Comparison of ENCODE assay signal across 27 cellular contexts in genomic region chr3:42702982-42703694, GRCh38. TPM values are rescaled to one million over a fixed set of nuclear protein-coding genes. Genes with fewer than 3 reads are reported as not detected.
A peak's percentile ranks its signal among the peaks of the same experiment; 100 is the strongest.
DNase-seq lines count a peak whose midpoint lies in the region; ATAC-seq and TF ChIP-seq lines count a peak whose summit lies in the region.
"Had no signal": no experiment of that assay in that cellular context is flagged by ENCODE, and none has a peak within 500 bp of the region (broad histone marks: within the 10 kb centered on the region; RNA-seq: fewer than 3 reads in every experiment).

No MANE protein-coding gene starts in this region.

- H3K4me1 ChIP-seq in cardiac muscle cell (ENCODE audit: low read depth) = peaks cover 14% of the 10 kb centered on the region
- H3K4me1 ChIP-seq: colonic mucosa, HAP-1, left lung had no signal

- peaks cover 19% of the 10 kb centered on the region for H3K27me3 Mint-ChIP-seq in type B pancreatic cell

- H3K36me3 Mint-ChIP-seq in type B pancreatic cell = no peaks in the 10 kb centered on the region
- H3K36me3 Mint-ChIP-seq: CD4-positive, alpha-beta memory T cell; immature natural killer cell; naive thymus-derived CD8-positive, alpha-beta T cell; stimulated activated effector memory CD8-positive, alpha-beta T cell treated with anti-CD3 and anti-CD28 coated beads, Interleukin-12 subunit alpha, Interleukin-12 subunit beta, amount 100 ng/mL, for 72 hours had no signal

- H3K9me3 Mint-ChIP-seq in type B pancreatic cell = no peaks in the 10 kb centered on the region
- H3K9me3 Mint-ChIP-seq: CD4-positive, alpha-beta memory T cell; immature natural killer cell; naive thymus-derived CD8-positive, alpha-beta T cell; stimulated activated effector memory CD8-positive, alpha-beta T cell treated with anti-CD3 and anti-CD28 coated beads, Interleukin-12 subunit alpha, Interleukin-12 subunit beta, amount 100 ng/mL, for 72 hours; T-helper 2 cell treated with Interferon-gamma antibody and Interleukin-4, amounts not matched to agents 5 μg/mL and 100 μg/mL, for 36 hours had no signal

- no peaks in the 10 kb centered on the region for H3K27me3 ChIP-seq in cardiac muscle cell
- H3K27me3 ChIP-seq: colonic mucosa, ovary, testis had no signal

- no peaks in the 10 kb centered on the region for H3K9me3 ChIP-seq in cardiac muscle cell (ENCODE audit: low read depth)
- H3K9me3 ChIP-seq: colonic mucosa, HAP-1, left lung, ovary, testis had no signal

- H3K4me1 Mint-ChIP-seq in type B pancreatic cell (ENCODE audit: unreplicated experiment) = no peaks in the 10 kb centered on the region

- no peaks in the 10 kb centered on the region for H3K36me3 ChIP-seq in cardiac muscle cell
- H3K36me3 ChIP-seq: colonic mucosa, HAP-1, left lung, ovary had no signal

- intact Hi-C loops in left ventricle myocardium superior (cut with micrococcal nuclease) = no loop called here

- no peak overlapping the region for H3K27ac Mint-ChIP-seq in type B pancreatic cell
- H3K27ac Mint-ChIP-seq: CD4-positive, alpha-beta memory T cell; immature natural killer cell; stimulated activated effector memory CD8-positive, alpha-beta T cell treated with anti-CD3 and anti-CD28 coated beads, Interleukin-12 subunit alpha, Interleukin-12 subunit beta, amount 100 ng/mL, for 72 hours; T-helper 2 cell treated with Interferon-gamma antibody and Interleukin-4, amounts not matched to agents 5 μg/mL and 100 μg/mL, for 36 hours had no signal

- H3K4me3 ChIP-seq in cardiac muscle cell = no peak overlapping the region
- H3K4me3 ChIP-seq in coronary artery = no peak overlapping the region
- H3K4me3 ChIP-seq: colonic mucosa, HAP-1, left lung, ovary, testis had no signal

- H3K27ac ChIP-seq in cardiac muscle cell (peak overlapping the region; percentile 25), coronary artery (no peak overlapping the region)
- H3K27ac ChIP-seq: colonic mucosa, left lung, ovary, testis had no signal

- H3K4me3 Mint-ChIP-seq in type B pancreatic cell = no peak overlapping the region
- H3K4me3 Mint-ChIP-seq: CD4-positive, alpha-beta memory T cell; immature natural killer cell; naive thymus-derived CD8-positive, alpha-beta T cell; stimulated activated effector memory CD8-positive, alpha-beta T cell treated with anti-CD3 and anti-CD28 coated beads, Interleukin-12 subunit alpha, Interleukin-12 subunit beta, amount 100 ng/mL, for 72 hours; T-helper 2 cell treated with Interferon-gamma antibody and Interleukin-4, amounts not matched to agents 5 μg/mL and 100 μg/mL, for 36 hours had no signal

- ATAC-seq in left ventricle myocardium superior (no peak), omental fat pad (ENCODE audit: low FRiP score) (no peak), GM18873 (IDR thresholded peaks at IDR 0.05; ENCODE audit: low FRiP score, unreplicated experiment) (no peak), HG03457 (IDR thresholded peaks at IDR 0.05; ENCODE audit: unreplicated experiment) (no peak)
- ATAC-seq: left lung; naive thymus-derived CD8-positive, alpha-beta T cell; stimulated activated effector memory CD8-positive, alpha-beta T cell treated with anti-CD3 and anti-CD28 coated beads, Interleukin-12 subunit alpha, Interleukin-12 subunit beta, amount 100 ng/mL, for 72 hours had no signal

- DNase-seq in cardiac muscle cell (ENCODE audit: low read depth in 1 of 2, low spot score in 1 of 2) = no peak
- DNase-seq in left ventricle myocardium superior = no peak
- DNase-seq in coronary artery (ENCODE audit: low spot score) = peak; percentile 62
- peak; percentile 2 for DNase-seq in omental fat pad (ENCODE audit: low spot score)
- peak; percentile 57 for DNase-seq in type B pancreatic cell (ENCODE audit: extremely low spot score, unreplicated experiment)
- DNase-seq in EL = no peak
- DNase-seq: activated CD4-positive, alpha-beta T cell treated with anti-CD3 and anti-CD28 coated beads for 48 hours; activated naive CD4-positive, alpha-beta T cell treated with Interleukin-2 at 50 U/mL for 16 hours; amniotic stem cell; CD4-positive, alpha-beta memory T cell; colonic mucosa; immature natural killer cell; NCI-H1092 treated with DMSO at 0.1 percent for 48 hours; NCI-H524; stimulated activated CD4-positive, alpha-beta T cell treated with anti-CD3 and anti-CD28 coated beads, Interleukin-4, amount 100 ng/mL, for 1 hour; testis had no signal

- TF ChIP-seq CTCF in cardiac muscle cell (IDR thresholded peaks at IDR 0.05; ENCODE audit: low read depth, low read length) = no peak
- no peak for TF ChIP-seq CTCF in coronary artery (IDR thresholded peaks at IDR 0.05)
- no peak for TF ChIP-seq CTCF in omental fat pad (IDR thresholded peaks at IDR 0.05)
- no peak for TF ChIP-seq CTCF in type B pancreatic cell (conservative IDR thresholded peaks at IDR 0.05)

RNA-seq across cellular contexts. Expression of gene HHATL, which starts 0.5 kb away (rescaled TPM):
- 4.6 and 7.8 TPM in 2 replicates for total RNA-seq in cardiac muscle cell
- 8.1 and 17.4 TPM in 2 replicates for polyA plus RNA-seq in cardiac muscle cell
- total RNA-seq in left ventricle myocardium superior = 463 TPM
- not detected for total RNA-seq in omental fat pad
- not detected in 2 replicates for total RNA-seq in type B pancreatic cell (ENCODE audit: low replicate concordance)
- total RNA-seq: A673; activated CD8-positive, alpha-beta memory T cell treated with anti-CD3 and anti-CD28 coated beads for 36 hours; CD4-positive, alpha-beta memory T cell; fibroblast of villous mesenchyme; naive thymus-derived CD8-positive, alpha-beta T cell had no signal
- polyA plus RNA-seq: CD4-positive, alpha-beta memory T cell; immature natural killer cell; naive thymus-derived CD8-positive, alpha-beta T cell had no signal

RNA-seq across cellular contexts. Expression of gene KLHL40, which starts 17.8 kb away (rescaled TPM):
- 0.14 and 0.39 TPM in 2 replicates for total RNA-seq in cardiac muscle cell
- polyA plus RNA-seq in cardiac muscle cell = 0.39 and 0.66 TPM in 2 replicates
- 0.12 TPM for total RNA-seq in left ventricle myocardium superior
- total RNA-seq in omental fat pad = under 1 TPM in 1 of 4 donors, not detected in 3; 0.19 TPM
- 0.12 TPM in 1 of 2 replicates, not detected in the other for total RNA-seq in type B pancreatic cell (ENCODE audit: low replicate concordance)
- total RNA-seq: A673; activated CD8-positive, alpha-beta memory T cell treated with anti-CD3 and anti-CD28 coated beads for 36 hours; CD4-positive, alpha-beta memory T cell; colonic mucosa; fibroblast of villous mesenchyme; left lung; naive thymus-derived CD8-positive, alpha-beta T cell; ovary had no signal
- polyA plus RNA-seq: CD4-positive, alpha-beta memory T cell; immature natural killer cell; naive thymus-derived CD8-positive, alpha-beta T cell; ovary had no signal

RNA-seq across cellular contexts. Expression of gene ZBTB47, which starts 49.6 kb away (rescaled TPM):
- total RNA-seq in cardiac muscle cell = 20.0 and 30.1 TPM in 2 replicates
- 4.1 and 5.4 TPM in 2 replicates for polyA plus RNA-seq in cardiac muscle cell
- 90.5 TPM for total RNA-seq in left ventricle myocardium superior
- 10 to 100 TPM; 41.5 to 67.6 (median 50.3) TPM for total RNA-seq in omental fat pad
- total RNA-seq in type B pancreatic cell (ENCODE audit: low replicate concordance) = 8.1 and 9.0 TPM in 2 replicates
- polyA plus RNA-seq: CD4-positive, alpha-beta memory T cell; naive thymus-derived CD8-positive, alpha-beta T cell had no signal

Comparison
In these comparisons a context has a peak if more than half of its experiments do, and no peak if none do; other contexts are left out.
1. RNA of gene HHATL, which starts 0.5 kb away (total RNA-seq): 463 TPM in left ventricle myocardium superior (single experiment); 4.6 to 7.8 TPM in cardiac muscle cell, not detected in omental fat pad and not detected in type B pancreatic cell; every median in the first group is over 10 times any median in the second.
2. DNase-seq: peak in coronary artery (single experiment), omental fat pad (single experiment) and type B pancreatic cell (single experiment); none in cardiac muscle cell (0 of 2), left ventricle myocardium superior (single experiment) and EL (single experiment).